ENCODE assay signal across 7 cellular contexts in the genomic region with DNA sequence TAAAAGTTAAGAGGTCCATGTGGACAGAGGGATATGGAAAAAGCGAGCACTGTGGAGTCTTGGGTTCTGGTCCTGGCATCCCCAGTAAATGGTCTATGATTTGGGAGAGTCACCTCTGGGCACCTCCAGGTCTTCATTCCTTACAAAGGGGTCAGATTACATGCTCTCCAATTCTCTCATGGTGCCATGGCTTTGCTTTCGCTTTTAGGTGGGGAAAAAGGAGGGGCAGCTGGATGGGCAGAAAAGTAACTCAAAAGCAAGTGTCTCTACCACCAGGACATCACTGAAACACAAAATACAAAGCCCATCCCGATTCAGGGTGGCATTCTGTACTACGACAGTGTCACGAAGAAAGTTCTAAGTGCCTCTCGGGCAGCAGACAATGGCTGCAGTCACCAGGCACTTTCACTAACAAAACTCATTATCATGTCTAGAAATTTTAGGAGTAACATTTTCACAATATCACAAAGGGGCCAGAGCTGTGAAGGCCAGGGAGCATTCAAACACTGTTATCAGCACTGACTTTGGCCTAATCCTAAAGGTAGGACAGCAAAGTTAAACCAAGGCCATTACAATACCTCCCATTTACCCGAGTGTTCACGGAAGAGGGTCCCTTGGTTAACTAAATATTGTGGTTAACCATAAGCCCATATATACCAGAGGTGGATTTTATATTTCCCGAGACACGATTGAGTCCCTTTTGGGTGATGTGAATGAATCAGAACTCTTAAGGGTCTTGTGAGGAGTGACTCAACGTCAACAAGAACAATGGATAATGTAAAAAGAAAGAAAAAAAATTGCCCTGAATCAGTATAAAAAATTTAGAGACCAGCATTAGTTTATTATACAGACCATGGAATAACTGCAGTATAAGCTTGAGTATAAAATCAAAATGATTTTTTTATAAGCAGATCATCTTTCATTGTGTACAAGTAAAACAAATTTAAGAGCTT. TPM values are rescaled to one million over a fixed set of nuclear protein-coding genes. Genes with fewer than 3 reads are reported as not detected.
DNase-seq lines count a peak whose midpoint lies in the region; ATAC-seq and TF ChIP-seq lines count a peak whose summit lies in the region.

No MANE protein-coding gene starts in this region.

- H3K9me3 ChIP-seq in spleen: no peaks in the 10 kb centered on the region

- peaks cover 11% of the 10 kb centered on the region for H3K36me3 Mint-ChIP-seq in activated naive CD8-positive, alpha-beta T cell treated with anti-CD3 and anti-CD28 coated beads for 36 hours
- H3K36me3 Mint-ChIP-seq in immature natural killer cell: no peaks in the 10 kb centered on the region

- no peaks in the 10 kb centered on the region for H3K27me3 Mint-ChIP-seq in activated naive CD8-positive, alpha-beta T cell treated with anti-CD3 and anti-CD28 coated beads for 36 hours
- peaks cover 3 to 10% (median 3%) of the 10 kb centered on the region in 3 donors for H3K27me3 Mint-ChIP-seq in immature natural killer cell (ENCODE audit: low read depth in 3 of 3)

- H3K9me3 Mint-ChIP-seq in activated naive CD8-positive, alpha-beta T cell treated with anti-CD3 and anti-CD28 coated beads for 36 hours: peaks cover 2% of the 10 kb centered on the region
- no peaks in the 10 kb centered on the region for H3K9me3 Mint-ChIP-seq in immature natural killer cell

- peaks cover 28 to 88% (median 80%) of the 10 kb centered on the region in 6 donors for H3K4me1 ChIP-seq in spleen

- DNase-seq in HT1080 (ENCODE audit: low read depth): peak; percentile 84
- DNase-seq in activated naive CD8-positive, alpha-beta T cell treated with anti-CD3 and anti-CD28 coated beads for 36 hours: no peak
- DNase-seq in immature natural killer cell: no peak
- DNase-seq in spleen: peak; percentile 6
- DNase-seq in NCI-H1694 (lab: John Stamatoyannopoulos, UW): no peak
- DNase-seq in NCI-H2171 treated with DMSO at 0.1 percent for 48 hours (lab: John Stamatoyannopoulos, UW): no peak

- TF ChIP-seq POLR2A in spleen (IDR thresholded peaks at IDR 0.05): no peak

- WGBS in spleen, 5 donors: 80 to 88% (median 85%) methylated on average over 11 of the region's 11 CpGs

- H3K27ac Mint-ChIP-seq in activated naive CD8-positive, alpha-beta T cell treated with anti-CD3 and anti-CD28 coated beads for 36 hours: no peak overlapping the region
- H3K27ac Mint-ChIP-seq in immature natural killer cell: peak overlapping the region in 5 of 6 donors; percentile 0 to 71 (median 37)

- H3K27ac ChIP-seq in spleen: peak overlapping the region in 6 of 8 donors; percentile 11 to 98 (median 96)

- H3K27me3 ChIP-seq in spleen (replicated peaks in 1 of 7): no peaks in the 10 kb centered on the region

- peaks cover 0 to 4% (median 0%) of the 10 kb centered on the region in 6 donors for H3K36me3 ChIP-seq in spleen

- no peak for TF ChIP-seq CTCF in spleen (IDR thresholded peaks at IDR 0.05 in 8 of 11, conservative IDR thresholded peaks at IDR 0.05 in 3 of 11)

- intact Hi-C loops in spleen (cut with DNase I; ENCODE audit: low total_unique reads): no loop called here

- H3K4me1 Mint-ChIP-seq in activated naive CD8-positive, alpha-beta T cell treated with anti-CD3 and anti-CD28 coated beads for 36 hours: peaks cover 57% of the 10 kb centered on the region
- H3K4me1 Mint-ChIP-seq in immature natural killer cell: peaks cover 63 to 76% of the 10 kb centered on the region in 2 donors

- peak overlapping the region in 5 of 8 donors; percentile 78 to 93 (median 90) for H3K4me3 ChIP-seq in spleen

- ATAC-seq in GM21528 (IDR thresholded peaks at IDR 0.05; ENCODE audit: low FRiP score, unreplicated experiment): no peak

- peak overlapping the region; percentile 43 for H3K4me3 Mint-ChIP-seq in activated naive CD8-positive, alpha-beta T cell treated with anti-CD3 and anti-CD28 coated beads for 36 hours
- H3K4me3 Mint-ChIP-seq in immature natural killer cell: peak overlapping the region in 3 of 5 donors; percentile 31 to 58 (median 52)

RNA-seq across cellular contexts. Expression of a gene that starts 2.5 kb away (rescaled TPM):
- total RNA-seq in HT1080 (2014; rRNA removed; shearing (Covaris generic)): 289 and 329 TPM in 2 replicates
- polyA plus RNA-seq in HT1080 (2015; cell fraction: cytosol; rRNA removed): 372 and 390 TPM in 2 replicates
- polyA plus RNA-seq in HT1080 (2015; cell fraction: nucleus; rRNA removed): 1,389 and 1,496 TPM in 2 replicates
- 10 to 100 TPM; 93.1 to 97.0 TPM for total RNA-seq in activated naive CD8-positive, alpha-beta T cell treated with anti-CD3 and anti-CD28 coated beads for 36 hours
- 1,000 to 10,000 TPM in 1 of 3 donors, 100 to 1,000 TPM in 2; 690 to 1,091 (median 798) TPM for polyA plus RNA-seq in immature natural killer cell
- total RNA-seq in spleen: 1,000 to 10,000 TPM; 1,269 to 1,826 (median 1,507) TPM
- 100 to 1,000 TPM; 363 to 690 (median 437) TPM for polyA plus RNA-seq in spleen

Comparison
In these comparisons a context has a peak if more than half of its experiments do, and no peak if none do; other contexts are left out.
1. DNase-seq: peak in HT1080 (single experiment) and spleen (single experiment); none in activated naive CD8-positive, alpha-beta T cell treated with anti-CD3 and anti-CD28 coated beads for 36 hours (single experiment), immature natural killer cell (0 of 3), NCI-H1694 (single experiment) and NCI-H2171 treated with DMSO at 0.1 percent for 48 hours (single experiment).